ENCODE assay signal across 34 cellular contexts in the genomic region with DNA sequence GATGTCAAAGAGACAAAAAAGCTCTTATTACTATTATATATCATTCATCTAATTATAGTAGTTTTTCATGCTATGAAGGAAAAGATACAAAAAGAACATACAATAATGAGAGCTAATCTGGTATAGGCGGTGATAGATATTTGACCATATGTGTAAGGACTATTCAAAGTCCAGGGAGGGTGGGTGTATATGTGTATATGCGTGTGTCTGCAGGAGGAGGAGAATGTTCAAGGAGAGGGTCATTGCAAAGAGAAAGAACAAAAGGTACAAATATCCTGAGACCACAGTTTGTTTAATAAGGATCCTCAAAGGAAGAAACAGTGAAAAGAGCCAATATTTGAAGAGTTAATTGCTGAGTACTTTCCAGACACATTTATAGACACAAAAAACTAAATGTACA.
"Had no signal": no experiment of that assay in that cellular context is flagged by ENCODE, and none has a peak within 500 bp of the region (broad histone marks: within the 10 kb centered on the region; RNA-seq: fewer than 3 reads in every experiment).

No MANE protein-coding gene starts in this region.

- FAIRE-seq: kidney had no signal

- H3K9ac ChIP-seq: parathyroid adenoma had no signal

- H3K9me3 Mint-ChIP-seq: activated naive CD4-positive, alpha-beta T cell treated with anti-CD3 and anti-CD28 coated beads, Interleukin-2, amount 50 U/mL, for 24 hours; activated T-helper 2 cell treated with anti-CD3 and anti-CD28 coated beads, Interferon-gamma antibody, Interleukin-2, Interleukin-4, amounts not matched to agents 10 μg/mL and 5 μg/mL and 100 μg/mL, durations not matched to agents 14 hours and 24 hours and 36 hours; immature natural killer cell; naive B cell; neural crest cell had no signal

- H3K4me1 ChIP-seq: body of pancreas, colonic mucosa, gastroesophageal sphincter, parathyroid adenoma, psoas muscle, right atrium auricular region, tibial nerve had no signal

- H3K27ac Mint-ChIP-seq: activated CD4-positive, alpha-beta T cell treated with anti-CD3 and anti-CD28 coated beads for 36 hours; activated CD8-positive, alpha-beta memory T cell treated with anti-CD3 and anti-CD28 coated beads, Interleukin-2, amount 10 ng/mL, durations not matched to agents 7 days and 5 days; activated CD8-positive, alpha-beta T cell treated with anti-CD3 and anti-CD28 coated beads, Interleukin-2, amount 10 ng/mL, durations not matched to agents 7 days and 5 days; activated naive CD4-positive, alpha-beta T cell treated with anti-CD3 and anti-CD28 coated beads, Interleukin-2, amount 50 U/mL, for 24 hours; activated T-helper 2 cell treated with anti-CD3 and anti-CD28 coated beads, Interferon-gamma antibody, Interleukin-2, Interleukin-4, amounts not matched to agents 10 μg/mL and 5 μg/mL and 100 μg/mL, durations not matched to agents 14 hours and 24 hours and 36 hours; immature natural killer cell; mesothelial cell of epicardium; stimulated activated naive B cell treated with anti-CD40 and anti-IgM and Interleukin-4, amounts not matched to agents 10 μg/mL and 1 μg/mL and 100 μg/mL, for 72 hours had no signal

- H3K4me3 Mint-ChIP-seq: activated CD4-positive, alpha-beta T cell treated with anti-CD3 and anti-CD28 coated beads for 36 hours; activated CD8-positive, alpha-beta memory T cell treated with anti-CD3 and anti-CD28 coated beads, Interleukin-2, amount 10 ng/mL, durations not matched to agents 7 days and 5 days; activated CD8-positive, alpha-beta T cell treated with anti-CD3 and anti-CD28 coated beads, Interleukin-2, amount 10 ng/mL, durations not matched to agents 7 days and 5 days; activated naive CD4-positive, alpha-beta T cell treated with anti-CD3 and anti-CD28 coated beads, Interleukin-2, amount 50 U/mL, for 24 hours; immature natural killer cell; mesothelial cell of epicardium; naive B cell; neural crest cell; stimulated activated naive B cell treated with anti-CD40 and anti-IgM and Interleukin-4, amounts not matched to agents 10 μg/mL and 1 μg/mL and 100 μg/mL, for 72 hours had no signal

- H3K36me3 ChIP-seq: cardiac muscle cell, colonic mucosa, gastroesophageal sphincter, right atrium auricular region, tibial nerve had no signal

- H3K36me3 Mint-ChIP-seq: activated CD8-positive, alpha-beta memory T cell treated with anti-CD3 and anti-CD28 coated beads, Interleukin-2, amount 10 ng/mL, durations not matched to agents 7 days and 5 days; activated naive CD4-positive, alpha-beta T cell treated with anti-CD3 and anti-CD28 coated beads, Interleukin-2, amount 50 U/mL, for 24 hours; immature natural killer cell; mesothelial cell of epicardium; naive B cell; stimulated activated naive B cell treated with anti-CD40 and anti-IgM and Interleukin-4, amounts not matched to agents 10 μg/mL and 1 μg/mL and 100 μg/mL, for 72 hours had no signal

- H3K27me3 ChIP-seq: body of pancreas, cardiac muscle cell, colonic mucosa, dorsolateral prefrontal cortex, gastroesophageal sphincter, right atrium auricular region, tibial nerve had no signal

- H2AFZ ChIP-seq: parathyroid adenoma had no signal

- H3K4me2 ChIP-seq: smooth muscle cell had no signal

- H3K27ac ChIP-seq: body of pancreas, cardiac muscle cell, colonic mucosa, dorsolateral prefrontal cortex, gastroesophageal sphincter, parathyroid adenoma, psoas muscle, right atrium auricular region, tibial nerve had no signal

- ATAC-seq: activated CD4-positive, alpha-beta T cell treated with anti-CD3 and anti-CD28 coated beads for 36 hours; activated CD8-positive, alpha-beta memory T cell treated with anti-CD3 and anti-CD28 coated beads, Interleukin-2, amount 10 ng/mL, durations not matched to agents 7 days and 5 days; activated CD8-positive, alpha-beta T cell treated with anti-CD3 and anti-CD28 coated beads, Interleukin-2, amount 10 ng/mL, durations not matched to agents 7 days and 5 days; body of pancreas; gastroesophageal sphincter; left colon; psoas muscle had no signal

- H3K9me3 ChIP-seq: body of pancreas, colonic mucosa, gastroesophageal sphincter, psoas muscle, right atrium auricular region had no signal

- H3K4me3 ChIP-seq: body of pancreas, cardiac muscle cell, colonic mucosa, dorsolateral prefrontal cortex, gastroesophageal sphincter, psoas muscle, right atrium auricular region, smooth muscle cell, tibial nerve had no signal

- DNase-seq: activated CD4-positive, alpha-beta T cell treated with anti-CD3 and anti-CD28 coated beads for 36 hours; activated CD4-positive, CD25-positive, alpha-beta regulatory T cell; activated CD8-positive, alpha-beta memory T cell treated with anti-CD3 and anti-CD28 coated beads, Interleukin-2, amount 10 ng/mL, durations not matched to agents 7 days and 5 days; activated CD8-positive, alpha-beta T cell treated with anti-CD3 and anti-CD28 coated beads, Interleukin-2, amount 10 ng/mL, durations not matched to agents 7 days and 5 days; activated T-cell treated with anti-CD3 and anti-CD28 coated beads, Interleukin-2, amount 50 U/mL, for 48 hours; anterior cingulate cortex; body of pancreas; cerebellar nuclear complex; colonic mucosa; dorsolateral prefrontal cortex; effector memory CD4-positive, alpha-beta T cell; erythroblast; head of caudate nucleus; hippocampal formation; immature natural killer cell; kidney; left colon; mammary epithelial cell; naive B cell; nucleus accumbens; psoas muscle; stimulated activated CD4-positive, alpha-beta T cell treated with anti-CD3 and anti-CD28 coated beads, Interleukin-15, amount 100 ng/mL, for 24 hours; stimulated activated CD4-positive, alpha-beta T cell treated with anti-CD3 and anti-CD28 coated beads, Interleukin-2, amount 100 ng/mL, for 24 hours; stimulated activated naive B cell treated with anti-CD40 and anti-IgM and Interleukin-4, amounts not matched to agents 10 μg/mL and 1 μg/mL and 100 μg/mL, for 72 hours had no signal

- H3K79me2 ChIP-seq: parathyroid adenoma had no signal

- H3K27me3 Mint-ChIP-seq: activated CD4-positive, alpha-beta T cell treated with anti-CD3 and anti-CD28 coated beads for 36 hours; activated CD8-positive, alpha-beta memory T cell treated with anti-CD3 and anti-CD28 coated beads, Interleukin-2, amount 10 ng/mL, durations not matched to agents 7 days and 5 days; activated naive CD4-positive, alpha-beta T cell treated with anti-CD3 and anti-CD28 coated beads, Interleukin-2, amount 50 U/mL, for 24 hours; naive B cell; stimulated activated naive B cell treated with anti-CD40 and anti-IgM and Interleukin-4, amounts not matched to agents 10 μg/mL and 1 μg/mL and 100 μg/mL, for 72 hours had no signal

- H3K4me1 Mint-ChIP-seq: activated CD4-positive, alpha-beta T cell treated with anti-CD3 and anti-CD28 coated beads for 36 hours; activated CD8-positive, alpha-beta memory T cell treated with anti-CD3 and anti-CD28 coated beads, Interleukin-2, amount 10 ng/mL, durations not matched to agents 7 days and 5 days; activated naive CD4-positive, alpha-beta T cell treated with anti-CD3 and anti-CD28 coated beads, Interleukin-2, amount 50 U/mL, for 24 hours; immature natural killer cell; neural crest cell had no signal
